ENCODE assay signal across 1 cellular context in genomic region chr5:151038292-151038745, GRCh38.
TF ChIP-seq lines count a peak whose summit lies in the region.

No MANE protein-coding gene starts in this region.

TF ChIP-seq in endothelial cell of umbilical vein, 7 proteins besides CTCF, POLR2A, EP300 and RAD21:
- TF ChIP-seq MAX (IDR thresholded peaks at IDR 0.05; ENCODE audit: insufficient read depth, insufficient read length) (no peak), FOS (IDR thresholded peaks at IDR 0.05; ENCODE audit: borderline replicate concordance, insufficient read depth, low read length) (no peak), EZH2 (IDR thresholded peaks at IDR 0.05; ENCODE audit: borderline replicate concordance, low read depth, low read length, severe bottlenecking) (no peak), POLR2AphosphoS5 (IDR thresholded peaks at IDR 0.05; ENCODE audit: insufficient read depth, low read depth, low read length) (no peak), JUN (IDR thresholded peaks at IDR 0.05; ENCODE audit: borderline replicate concordance, insufficient read depth, insufficient read length, low read depth) (no peak), MYC (IDR thresholded peaks at IDR 0.05; ENCODE audit: low read depth, low read length) (no peak), GATA2 (IDR thresholded peaks at IDR 0.05; ENCODE audit: insufficient read depth, insufficient read length, low read depth, low read length) (no peak)
